Comparison of ENCODE assay signal across 8 cellular contexts in the genomic region with DNA sequence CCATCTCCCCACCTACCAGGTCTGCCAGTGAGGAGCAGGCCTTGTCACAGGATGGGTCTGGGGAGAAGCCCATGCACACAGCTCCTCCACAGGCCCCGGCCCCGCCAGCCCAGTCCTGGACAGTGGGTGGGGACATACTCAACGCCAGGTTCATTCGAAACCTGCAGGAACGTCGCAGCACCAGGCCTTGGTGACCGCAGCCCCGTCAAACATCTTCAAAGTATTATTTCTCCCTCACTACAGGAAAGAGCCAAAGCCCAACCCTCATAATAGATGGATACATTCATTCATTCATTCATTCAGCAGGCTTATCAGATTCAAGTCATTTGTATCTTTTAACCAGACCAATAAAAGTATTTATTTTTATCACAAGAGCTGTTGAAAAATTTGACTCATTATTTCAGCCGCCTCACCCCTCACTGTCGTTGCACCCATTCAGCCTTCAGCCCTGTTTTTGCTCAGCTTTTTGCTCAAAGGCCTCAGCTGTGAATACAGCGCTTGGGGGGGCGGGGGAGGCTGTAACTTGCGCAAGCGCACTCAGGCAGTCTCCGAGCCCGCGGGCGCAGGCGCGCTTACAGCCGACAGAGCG. TPM values are rescaled to one million over a fixed set of nuclear protein-coding genes. Genes with fewer than 3 reads are reported as not detected.
DNase-seq lines count a peak whose midpoint lies in the region; ATAC-seq and TF ChIP-seq lines count a peak whose summit lies in the region.

No MANE protein-coding gene starts in this region.

- no peaks in the 10 kb centered on the region for H3K9me3 Mint-ChIP-seq in T-helper 2 cell treated with Interferon-gamma antibody and Interleukin-4, amounts not matched to agents 5 μg/mL and 100 μg/mL, for 36 hours
- H3K9me3 Mint-ChIP-seq in dendritic cell treated with granulocyte-macrophage colony-stimulating factor and Interleukin-4, amounts not matched to agents 40 ng/mL and 50 ng/mL, for 4 days = no peaks in the 10 kb centered on the region
- H3K9me3 Mint-ChIP-seq in memory B cell = no peaks in the 10 kb centered on the region

- H3K4me1 ChIP-seq in BE2C = no peaks in the 10 kb centered on the region; the same call in 1 of the 2 replicates

- peak overlapping the region; percentile 93 for H3K4me3 Mint-ChIP-seq in T-helper 2 cell treated with Interferon-gamma antibody and Interleukin-4, amounts not matched to agents 5 μg/mL and 100 μg/mL, for 36 hours
- peak overlapping the region; percentile 82 for H3K4me3 Mint-ChIP-seq in dendritic cell treated with granulocyte-macrophage colony-stimulating factor and Interleukin-4, amounts not matched to agents 40 ng/mL and 50 ng/mL, for 4 days
- H3K4me3 Mint-ChIP-seq in memory B cell = peak overlapping the region; percentile 93

- intact Hi-C loops in dendritic cell treated with granulocyte-macrophage colony-stimulating factor and Interleukin-4, amounts not matched to agents 40 ng/mL and 50 ng/mL, for 4 days (cut with micrococcal nuclease) = no loop called here

- no peaks in the 10 kb centered on the region for H3K27me3 ChIP-seq in BE2C

- peak overlapping the region; percentile 92 for H3K27ac Mint-ChIP-seq in T-helper 2 cell treated with Interferon-gamma antibody and Interleukin-4, amounts not matched to agents 5 μg/mL and 100 μg/mL, for 36 hours
- H3K27ac Mint-ChIP-seq in dendritic cell treated with granulocyte-macrophage colony-stimulating factor and Interleukin-4, amounts not matched to agents 40 ng/mL and 50 ng/mL, for 4 days = peak overlapping the region; percentile 62
- peak overlapping the region; percentile 88 for H3K27ac Mint-ChIP-seq in memory B cell

- H3K36me3 Mint-ChIP-seq in T-helper 2 cell treated with Interferon-gamma antibody and Interleukin-4, amounts not matched to agents 5 μg/mL and 100 μg/mL, for 36 hours (ENCODE audit: low read depth) = peaks cover 7% of the 10 kb centered on the region
- H3K36me3 Mint-ChIP-seq in dendritic cell treated with granulocyte-macrophage colony-stimulating factor and Interleukin-4, amounts not matched to agents 40 ng/mL and 50 ng/mL, for 4 days (ENCODE audit: low read depth) = peaks cover 58% of the 10 kb centered on the region
- peaks cover 10% of the 10 kb centered on the region for H3K36me3 Mint-ChIP-seq in memory B cell

- H3K4me1 Mint-ChIP-seq in T-helper 2 cell treated with Interferon-gamma antibody and Interleukin-4, amounts not matched to agents 5 μg/mL and 100 μg/mL, for 36 hours (ENCODE audit: low read depth) = peaks cover 25% of the 10 kb centered on the region
- H3K4me1 Mint-ChIP-seq in dendritic cell treated with granulocyte-macrophage colony-stimulating factor and Interleukin-4, amounts not matched to agents 40 ng/mL and 50 ng/mL, for 4 days (ENCODE audit: low read depth) = peaks cover 57% of the 10 kb centered on the region
- H3K4me1 Mint-ChIP-seq in memory B cell = peaks cover 24% of the 10 kb centered on the region

- no peak for TF ChIP-seq CTCF in BE2C (IDR thresholded peaks at IDR 0.05; ENCODE audit: low read depth, low read length)

- peaks cover 7% of the 10 kb centered on the region for H3K36me3 ChIP-seq in BE2C

- no peaks in the 10 kb centered on the region for H3K27me3 Mint-ChIP-seq in T-helper 2 cell treated with Interferon-gamma antibody and Interleukin-4, amounts not matched to agents 5 μg/mL and 100 μg/mL, for 36 hours (ENCODE audit: low read depth)
- no peaks in the 10 kb centered on the region for H3K27me3 Mint-ChIP-seq in dendritic cell treated with granulocyte-macrophage colony-stimulating factor and Interleukin-4, amounts not matched to agents 40 ng/mL and 50 ng/mL, for 4 days
- no peaks in the 10 kb centered on the region for H3K27me3 Mint-ChIP-seq in memory B cell

- peak overlapping the region; percentile 87 for H3K4me3 ChIP-seq in BE2C (ENCODE audit: low read depth, low read length)

- H3K9me3 ChIP-seq in BE2C = no peaks in the 10 kb centered on the region

- DNase-seq in BE2C = peak; percentile 94
- DNase-seq in T-helper 2 cell treated with Interferon-gamma antibody and Interleukin-4, amounts not matched to agents 5 μg/mL and 100 μg/mL, for 36 hours (ENCODE audit: low spot score) = no peak
- no peak for DNase-seq in memory B cell (ENCODE audit: low spot score in 2 of 2)
- peak; percentile 88 for DNase-seq in stimulated activated CD8-positive, alpha-beta memory T cell treated with anti-CD3 and anti-CD28 coated beads, Interleukin-4, amount 100 ng/mL, for 24 hours (ENCODE audit: low read depth)

- ATAC-seq in HG02885 (IDR thresholded peaks at IDR 0.05; ENCODE audit: poor library complexity, unreplicated experiment) (peak; percentile 53), memory B cell (ENCODE audit: low read depth) (no peak), HG03354 (IDR thresholded peaks at IDR 0.05; ENCODE audit: poor library complexity, severe bottlenecking, unreplicated experiment) (no peak), HG03378 (IDR thresholded peaks at IDR 0.05; ENCODE audit: unreplicated experiment) (no peak)

RNA-seq across cellular contexts. Expression of gene C6orf136, which starts 0.4 kb away (rescaled TPM):
- polyA plus RNA-seq in BE2C (2012; ENCODE audit: insufficient read depth, insufficient read length, low read depth) = 30.7 TPM

RNA-seq across cellular contexts. Expression of gene ATAT1, which starts 19.9 kb away (rescaled TPM):
- 9.2 TPM for polyA plus RNA-seq in BE2C (2012; ENCODE audit: insufficient read depth, insufficient read length, low read depth)

RNA-seq across cellular contexts. Expression of gene DHX16, which starts 26.3 kb away (rescaled TPM):
- 80.9 TPM for polyA plus RNA-seq in BE2C (2012; ENCODE audit: insufficient read depth, insufficient read length, low read depth)

RNA-seq across cellular contexts. Expression of gene MRPS18B, which starts 28.9 kb away (rescaled TPM):
- 158 TPM for polyA plus RNA-seq in BE2C (2012; ENCODE audit: insufficient read depth, insufficient read length, low read depth)

RNA-seq across cellular contexts. Expression of gene PPP1R10, which starts 29.5 kb away (rescaled TPM):
- 81.1 TPM for polyA plus RNA-seq in BE2C (2012; ENCODE audit: insufficient read depth, insufficient read length, low read depth)

Comparison
In these comparisons a context has a peak if more than half of its experiments do, and no peak if none do; other contexts are left out.
1. DNase-seq: peak in BE2C (single experiment) and stimulated activated CD8-positive, alpha-beta memory T cell treated with anti-CD3 and anti-CD28 coated beads, Interleukin-4, amount 100 ng/mL, for 24 hours (single experiment); none in T-helper 2 cell treated with Interferon-gamma antibody and Interleukin-4, amounts not matched to agents 5 μg/mL and 100 μg/mL, for 36 hours (single experiment) and memory B cell (0 of 2).
2. Peak in every context shown above with its lines, with median percentiles within 50 percentile points of each other: H3K27ac Mint-ChIP-seq and H3K4me3 Mint-ChIP-seq.